In the genomic region with DNA sequence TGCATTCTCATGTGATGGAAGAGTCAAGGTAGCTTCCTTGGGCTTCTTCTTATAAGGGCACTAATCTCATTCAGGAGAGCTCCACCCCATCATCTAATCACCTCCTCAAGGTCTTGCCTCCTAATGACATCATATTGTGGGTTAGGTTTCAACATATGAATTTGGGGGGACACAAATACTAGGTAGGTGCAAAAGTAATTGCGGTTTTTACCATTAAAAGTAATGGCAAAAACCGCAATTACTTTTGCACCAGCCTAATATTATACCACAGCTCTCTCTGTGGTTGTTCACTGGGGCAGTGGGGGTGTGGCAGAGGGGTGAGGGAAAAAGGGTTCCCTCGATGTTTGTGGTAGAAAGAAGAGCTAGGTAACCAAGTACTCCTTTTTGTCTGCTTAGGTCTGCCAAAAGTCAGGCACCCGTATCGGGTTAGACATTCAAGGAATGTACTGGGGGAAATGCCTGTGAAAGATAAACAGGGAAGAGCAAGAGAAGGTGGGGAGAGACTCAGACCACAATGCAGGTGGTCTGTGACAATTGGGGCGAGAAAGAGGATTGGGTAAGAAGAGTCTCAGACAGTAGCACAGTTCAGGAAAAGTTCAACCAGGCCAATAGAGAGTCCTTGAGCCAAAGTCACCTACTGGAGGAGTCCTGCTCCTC, we compare ENCODE assay signal across 16 cellular contexts.
DNase-seq lines count a peak whose midpoint lies in the region; ATAC-seq, FAIRE-seq and TF ChIP-seq lines count a peak whose summit lies in the region.
"Had no signal": no experiment of that assay in that cellular context is flagged by ENCODE, and none has a peak within 500 bp of the region (broad histone marks: within the 10 kb centered on the region; RNA-seq: fewer than 3 reads in every experiment).

No MANE protein-coding gene starts in this region.

- H3K27ac ChIP-seq in GM12878 (ENCODE audit: control insufficient read depth, insufficient read depth) (no peak overlapping the region), tibial artery (no peak overlapping the region)
- H3K27ac ChIP-seq: BLaER1 treated with 17β-estradiol and CSF1 and Interleukin-3, amounts not matched to agents 10 nM and 100 nM had no signal

- SMC1A ChIA-PET in GM12878 (lab: Charles Lee; ENCODE audit: uncharacterized antibody, unreplicated experiment) = no interaction called here

- H3K79me2 ChIP-seq in GM12878 (ENCODE audit: control insufficient read depth, insufficient read depth, low read length) = no peaks in the 10 kb centered on the region

- H2AFZ ChIP-seq in GM12878 (ENCODE audit: control insufficient read depth, low read depth, low read length) = no peak overlapping the region

- H3K27me3 ChIP-seq in GM12878 (replicated peaks in 1 of 2; ENCODE audit: control insufficient read depth in 2 of 2, insufficient read depth in 2 of 2, low read length in 1 of 2) (no peaks in the 10 kb centered on the region; a peak in 1 of 4 replicates), tibial artery (no peaks in the 10 kb centered on the region)
- H3K27me3 ChIP-seq: BLaER1 treated with 17β-estradiol and CSF1 and Interleukin-3, amounts not matched to agents 10 nM and 100 nM had no signal

- no peak for TF ChIP-seq EP300 in GM12878 (IDR thresholded peaks at IDR 0.05; ENCODE audit: borderline replicate concordance in 1 of 2, control insufficient read depth in 1 of 2, low read depth in 2 of 2, low read length in 2 of 2)

- DNase-seq in HEK293T (ENCODE audit: extremely low spot score) (no peak), GM12878 (ENCODE audit: low read depth, low spot score) (no peak), iris pigment epithelial cell (ENCODE audit: low read depth) (peak; percentile 11), renal cortical epithelial cell (ENCODE audit: low read depth) (peak; percentile 68), H4 (ENCODE audit: low spot score) (no peak), tibial artery (no peak)
- DNase-seq: CD8-positive, alpha-beta T cell; H9; NCI-H1105; NCI-H2081; NK-92 treated with Interleukin-12 subunit alpha and Interleukin-12 subunit beta, amount 100 ng/mL, for 24 hours; OCI-M1; SHP77 treated with DMSO at 0.1 percent for 48 hours; SK-N-SH had no signal

- no TSS peak for BruUV-seq in GM12878 (replicated peaks; lab: Mats Ljungman, UMichigan)

- in situ Hi-C loops in GM12878 (cut with MboI) = loop anchor here (25.0 kb wide), 1 partner anchor 527 kb away; no protein-coding TSS in a partner anchor

- intact Hi-C loops in GM12878 (cut with micrococcal nuclease; ENCODE audit: unreplicated experiment) = no loop called here
- intact Hi-C loops in tibial artery (cut with DNase I; ENCODE audit: low total_unique reads) = loop anchor here (10.0 kb wide), 2 partner anchors 115 to 775 kb away; a partner anchor contains a TSS

- no peaks in the 10 kb centered on the region for H3K9me3 ChIP-seq in GM12878 (replicated peaks; ENCODE audit: control insufficient read depth, insufficient read depth, low read length)
- no peaks in the 10 kb centered on the region for H3K9me3 ChIP-seq in tibial artery
- H3K9me3 ChIP-seq: BLaER1 treated with 17β-estradiol and CSF1 and Interleukin-3, amounts not matched to agents 10 nM and 100 nM; SK-N-SH had no signal

- no peaks in the 10 kb centered on the region for H4K20me1 ChIP-seq in GM12878 (ENCODE audit: control insufficient read depth, insufficient read depth)
- H4K20me1 ChIP-seq: BLaER1 treated with 17β-estradiol and CSF1 and Interleukin-3, amounts not matched to agents 10 nM and 100 nM had no signal

- RAD21 ChIA-PET in GM12878 (lab: Charles Lee; ENCODE audit: unreplicated experiment) = no interaction called here

- POLR2A ChIA-PET in HEK293T (lab: Yijun Ruan, JAX) = no interaction called here
- POLR2A ChIA-PET in GM12878 (lab: Charles Lee) = no interaction called here

- no peaks in the 10 kb centered on the region for H3K4me1 ChIP-seq in GM12878 (ENCODE audit: control insufficient read depth, insufficient read depth, low read length)
- no peaks in the 10 kb centered on the region for H3K4me1 ChIP-seq in tibial artery
- H3K4me1 ChIP-seq: BLaER1 treated with 17β-estradiol and CSF1 and Interleukin-3, amounts not matched to agents 10 nM and 100 nM had no signal

- no peak for ATAC-seq in GM12878
- no peak for ATAC-seq in GM18498 (IDR thresholded peaks at IDR 0.05; ENCODE audit: unreplicated experiment)
- ATAC-seq: CD8-positive, alpha-beta T cell had no signal

- TF ChIP-seq POLR2A in GM12878 (IDR thresholded peaks at IDR 0.05; ENCODE audit: low read depth, low read length) = no peak

- no peaks in the 10 kb centered on the region for H3K36me3 ChIP-seq in GM12878 (ENCODE audit: control insufficient read depth in 2 of 2, insufficient read depth in 2 of 2, low read length in 1 of 2)
- H3K36me3 ChIP-seq in tibial artery = no peaks in the 10 kb centered on the region
- H3K36me3 ChIP-seq: BLaER1 treated with 17β-estradiol and CSF1 and Interleukin-3, amounts not matched to agents 10 nM and 100 nM had no signal

- no peak for FAIRE-seq in GM12878 (lab: Jason Lieb, UNC)

- CTCF ChIA-PET in HEK293T (lab: Yijun Ruan, JAX) = no interaction called here
- CTCF ChIA-PET in GM12878 (lab: Yijun Ruan, JAX) = interaction anchor here (0.6 to 1.2 kb wide), 2 partner anchors 23 to 45 kb away, joined by 3 read pairs; no protein-coding TSS in a partner anchor

- no peak overlapping the region for H3K9ac ChIP-seq in GM12878 (ENCODE audit: control insufficient read depth, insufficient read depth, low read length)
- H3K9ac ChIP-seq: BLaER1 treated with 17β-estradiol and CSF1 and Interleukin-3, amounts not matched to agents 10 nM and 100 nM; SK-N-SH had no signal

- H3K4me3 ChIP-seq in GM12878 (no peak overlapping the region), tibial artery (no peak overlapping the region)
- H3K4me3 ChIP-seq: BLaER1 treated with 17β-estradiol and CSF1 and Interleukin-3, amounts not matched to agents 10 nM and 100 nM had no signal

- no peak for TF ChIP-seq RAD21 in GM12878 (IDR thresholded peaks at IDR 0.05; ENCODE audit: insufficient read depth, low read depth, low read length)

- H3K4me2 ChIP-seq in GM12878 (ENCODE audit: control insufficient read depth, insufficient read depth) = no peak overlapping the region
- H3K4me2 ChIP-seq: BLaER1 treated with 17β-estradiol and CSF1 and Interleukin-3, amounts not matched to agents 10 nM and 100 nM; SK-N-SH had no signal

- TF ChIP-seq CTCF in GM12878 (IDR thresholded peaks at IDR 0.05 in 2 of 3, conservative IDR thresholded peaks at IDR 0.05 in 1 of 3; ENCODE audit: control insufficient read depth in 2 of 3, extremely low read depth in 1 of 3, insufficient read depth in 1 of 3, low read depth in 3 of 3, low read length in 3 of 3) (no peak), tibial artery (IDR thresholded peaks at IDR 0.05) (no peak)

- 37% methylated on average over 6 of the region's 6 CpGs for WGBS in GM12878 (ENCODE audit: insufficient coverage, insufficient replicate concordance, low lambda C conversion rate, missing lambda C conversion rate)

TF ChIP-seq in HEK293T, 16 proteins besides CTCF, POLR2A, EP300 and RAD21:
- TF ChIP-seq SP1 (IDR thresholded peaks at IDR 0.05) = no peak
- TF ChIP-seq ELF4 (IDR thresholded peaks at IDR 0.05) = peak; percentile 41; the same call in 1 of the 2 replicates

TF ChIP-seq in GM12878, 131 proteins besides CTCF, POLR2A, EP300 and RAD21:
- TF ChIP-seq, protein P1, sequence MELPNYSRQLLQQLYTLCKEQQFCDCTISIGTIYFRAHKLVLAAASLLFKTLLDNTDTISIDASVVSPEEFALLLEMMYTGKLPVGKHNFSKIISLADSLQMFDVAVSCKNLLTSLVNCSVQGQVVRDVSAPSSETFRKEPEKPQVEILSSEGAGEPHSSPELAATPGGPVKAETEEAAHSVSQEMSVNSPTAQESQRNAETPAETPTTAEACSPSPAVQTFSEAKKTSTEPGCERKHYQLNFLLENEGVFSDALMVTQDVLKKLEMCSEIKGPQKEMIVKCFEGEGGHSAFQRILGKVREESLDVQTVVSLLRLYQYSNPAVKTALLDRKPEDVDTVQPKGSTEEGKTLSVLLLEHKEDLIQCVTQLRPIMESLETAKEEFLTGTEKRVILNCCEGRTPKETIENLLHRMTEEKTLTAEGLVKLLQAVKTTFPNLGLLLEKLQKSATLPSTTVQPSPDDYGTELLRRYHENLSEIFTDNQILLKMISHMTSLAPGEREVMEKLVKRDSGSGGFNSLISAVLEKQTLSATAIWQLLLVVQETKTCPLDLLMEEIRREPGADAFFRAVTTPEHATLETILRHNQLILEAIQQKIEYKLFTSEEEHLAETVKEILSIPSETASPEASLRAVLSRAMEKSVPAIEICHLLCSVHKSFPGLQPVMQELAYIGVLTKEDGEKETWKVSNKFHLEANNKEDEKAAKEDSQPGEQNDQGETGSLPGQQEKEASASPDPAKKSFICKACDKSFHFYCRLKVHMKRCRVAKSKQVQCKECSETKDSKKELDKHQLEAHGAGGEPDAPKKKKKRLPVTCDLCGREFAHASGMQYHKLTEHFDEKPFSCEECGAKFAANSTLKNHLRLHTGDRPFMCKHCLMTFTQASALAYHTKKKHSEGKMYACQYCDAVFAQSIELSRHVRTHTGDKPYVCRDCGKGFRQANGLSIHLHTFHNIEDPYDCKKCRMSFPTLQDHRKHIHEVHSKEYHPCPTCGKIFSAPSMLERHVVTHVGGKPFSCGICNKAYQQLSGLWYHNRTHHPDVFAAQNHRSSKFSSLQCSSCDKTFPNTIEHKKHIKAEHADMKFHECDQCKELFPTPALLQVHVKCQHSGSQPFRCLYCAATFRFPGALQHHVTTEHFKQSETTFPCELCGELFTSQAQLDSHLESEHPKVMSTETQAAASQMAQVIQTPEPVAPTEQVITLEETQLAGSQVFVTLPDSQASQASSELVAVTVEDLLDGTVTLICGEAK (IDR thresholded peaks at IDR 0.05; ENCODE audit: borderline replicate concordance) = peak; percentile 41; the same call in 1 of the 2 replicates
- no peak for TF ChIP-seq BCL11A (IDR thresholded peaks at IDR 0.05; ENCODE audit: low read depth, low read length)

Comparison
In these comparisons a context has a peak if more than half of its experiments do, and no peak if none do; other contexts are left out.
1. DNase-seq: peak in iris pigment epithelial cell (single experiment) and renal cortical epithelial cell (single experiment); none in HEK293T (single experiment), GM12878 (single experiment), H4 (single experiment) and tibial artery (0 of 2).